ENCODE assay signal across 8 cellular contexts in genomic region chr22:36435516-36436415, GRCh38. TPM values are rescaled to one million over a fixed set of nuclear protein-coding genes. Genes with fewer than 3 reads are reported as not detected.
DNase-seq lines count a peak whose midpoint lies in the region.

No MANE protein-coding gene starts in this region.

- H3K4me3 ChIP-seq in effector memory CD4-positive, alpha-beta T cell (ENCODE audit: insufficient read depth, low read depth, low read length, poor library complexity, severe bottlenecking) = no peak overlapping the region

- H3K27me3 Mint-ChIP-seq in IgD-negative memory B cell = no peaks in the 10 kb centered on the region

- peaks cover 15 to 27% (median 16%) of the 10 kb centered on the region in 3 donors for H3K4me1 Mint-ChIP-seq in IgD-negative memory B cell

- DNase-seq in DMS153 treated with DMSO at 0.1 percent for 48 hours (lab: John Stamatoyannopoulos, UW; ENCODE audit: unreplicated experiment) (peak; percentile 59), UCSD-AML1 (lab: John Stamatoyannopoulos, UW; ENCODE audit: unreplicated experiment) (no peak), caudate nucleus (lab: John Stamatoyannopoulos, UW) (no peak), amniotic stem cell (lab: John Stamatoyannopoulos, UW) (no peak)
- DNase-seq in activated CD4-positive, alpha-beta T cell treated with anti-CD3 and anti-CD28 coated beads for 24 hours (ENCODE audit: low read depth in 2 of 2) = peak; percentile 34 to 35
- DNase-seq in effector memory CD4-positive, alpha-beta T cell = peak; percentile 60 to 79 (median 70)
- DNase-seq in stimulated activated CD4-positive, alpha-beta T cell treated with anti-CD3 and anti-CD28 coated beads, Interleukin-4, amount 100 ng/mL, for 4 hours = peak; percentile 42 to 80

- H3K27me3 ChIP-seq in effector memory CD4-positive, alpha-beta T cell (replicated peaks; ENCODE audit: control insufficient read depth, insufficient read depth, low read length, poor library complexity, severe bottlenecking) = no peaks in the 10 kb centered on the region

- H3K9me3 ChIP-seq in effector memory CD4-positive, alpha-beta T cell (ENCODE audit: control insufficient read depth, low read length) = no peaks in the 10 kb centered on the region

- peaks cover 16% of the 10 kb centered on the region for H3K4me1 ChIP-seq in effector memory CD4-positive, alpha-beta T cell (ENCODE audit: control insufficient read depth, insufficient read depth, low read length, poor library complexity, severe bottlenecking)

- peak overlapping the region; percentile 84 to 96 (median 89) for H3K27ac Mint-ChIP-seq in IgD-negative memory B cell

- H3K36me3 ChIP-seq in effector memory CD4-positive, alpha-beta T cell (ENCODE audit: control insufficient read depth, insufficient read depth, low read length) = no peaks in the 10 kb centered on the region

- H3K27ac ChIP-seq in effector memory CD4-positive, alpha-beta T cell (ENCODE audit: insufficient read depth, low read length, poor library complexity, severe bottlenecking) = peak overlapping the region; percentile 29
- no peak overlapping the region for H3K27ac ChIP-seq in caudate nucleus (ENCODE audit: low read depth, low read length)

- H3K4me3 Mint-ChIP-seq in IgD-negative memory B cell = peak overlapping the region in 3 of 4 donors; percentile 61 to 78 (median 67)

- no peaks in the 10 kb centered on the region for H3K36me3 Mint-ChIP-seq in IgD-negative memory B cell

- H3K9me3 Mint-ChIP-seq in IgD-negative memory B cell = no peaks in the 10 kb centered on the region

RNA-seq across cellular contexts. Expression of gene TXN2, which starts 45.7 kb away (rescaled TPM):
- 116 TPM for polyA plus RNA-seq in IgD-negative memory B cell

RNA-seq across cellular contexts. Expression of gene MYH9, which starts 48.0 kb away (rescaled TPM):
- 231 TPM for polyA plus RNA-seq in IgD-negative memory B cell

Comparison
In these comparisons a context has a peak if more than half of its experiments do, and no peak if none do; other contexts are left out.
1. DNase-seq: peak in DMS153 treated with DMSO at 0.1 percent for 48 hours (single experiment), activated CD4-positive, alpha-beta T cell treated with anti-CD3 and anti-CD28 coated beads for 24 hours (2 of 2), effector memory CD4-positive, alpha-beta T cell (3 of 3) and stimulated activated CD4-positive, alpha-beta T cell treated with anti-CD3 and anti-CD28 coated beads, Interleukin-4, amount 100 ng/mL, for 4 hours (2 of 2); none in UCSD-AML1 (single experiment), caudate nucleus (0 of 61) and amniotic stem cell (single experiment).